Comparison of ENCODE assay signal across 16 cellular contexts in genomic region chr15:59303136-59303535, GRCh38.
A peak's percentile ranks its signal among the peaks of the same experiment; 100 is the strongest.
DNase-seq lines count a peak whose midpoint lies in the region; ATAC-seq, FAIRE-seq and TF ChIP-seq lines count a peak whose summit lies in the region.
"Had no signal": no experiment of that assay in that cellular context is flagged by ENCODE, and none has a peak within 500 bp of the region (broad histone marks: within the 10 kb centered on the region; RNA-seq: fewer than 3 reads in every experiment).

No MANE protein-coding gene starts in this region.

- intact Hi-C loops in Panc1 (cut with micrococcal nuclease; ENCODE audit: unreplicated experiment), result no loop called here

- in situ Hi-C loops in Panc1 (cut with HindIII; ENCODE audit: low pct_unique_long_range_greater_than_20kb, low sequenced_read_pairs), result no loop called here

- TF ChIP-seq RAD21 in A549 (conservative IDR thresholded peaks at IDR 0.05 in 1 of 2, IDR thresholded peaks at IDR 0.05 in 1 of 2), result no peak

- no peak overlapping the region for H3K4me3 Mint-ChIP-seq in endodermal cell
- H3K4me3 Mint-ChIP-seq: CD14-positive monocyte had no signal

- H3K9me3 Mint-ChIP-seq in endodermal cell, result no peaks in the 10 kb centered on the region

- BruUV-seq in Panc1 (replicated peaks; lab: Mats Ljungman, UMichigan), result no TSS peak

- H3K27ac Mint-ChIP-seq in endodermal cell, result no peak overlapping the region

- no peak for FAIRE-seq in A549 (lab: Jason Lieb, UNC)
- FAIRE-seq: H1 had no signal

- WGBS in A549 (ENCODE audit: missing lambda C conversion rate), result 90% methylated on average over 8 of the region's 8 CpGs
- WGBS in endodermal cell (ENCODE audit: insufficient coverage in 1 of 2, insufficient read length in 1 of 2), 2 experiments, result 75 to 88% methylated on average over 5 to 8 of the region's 8 CpGs

- peaks cover 6% of the 10 kb centered on the region for H3K4me1 Mint-ChIP-seq in endodermal cell

- H3K27ac ChIP-seq in A549 (peak overlapping the region; percentile 93 to 95), Panc1 (ENCODE audit: low read length) (peak overlapping the region; percentile 74), endodermal cell (ENCODE audit: low read depth, low read length) (no peak overlapping the region)

- ATAC-seq in A549, result no peak
- ATAC-seq in GM18505 (IDR thresholded peaks at IDR 0.05; ENCODE audit: unreplicated experiment), result no peak
- no peak for ATAC-seq in Panc1
- ATAC-seq in GM21528 (IDR thresholded peaks at IDR 0.05; ENCODE audit: low FRiP score, unreplicated experiment), result no peak
- no peak for ATAC-seq in GM18868 (IDR thresholded peaks at IDR 0.05; ENCODE audit: unreplicated experiment)

- POLR2A ChIA-PET in A549 (lab: Yijun Ruan, JAX), result interaction anchor here (0.6 to 1.1 kb wide), 2 partner anchors 20 to 69 kb away, joined by 3 to 4 read pairs; partner anchors contain the start of gene MYO1E
- POLR2A ChIA-PET in Panc1 (lab: Charles Lee), result no interaction called here

- no peak for TF ChIP-seq EP300 in A549 (IDR thresholded peaks at IDR 0.05)

- CTCF ChIA-PET in A549 (lab: Yijun Ruan, JAX) (interaction anchor here (1.2 to 2.8 kb wide), 3 partner anchors 10 to 56 kb away, joined by 3 to 14 read pairs (median 5); no protein-coding TSS in a partner anchor), Panc1 (lab: Charles Lee) (no interaction called here)

- no peak overlapping the region for H3K9ac ChIP-seq in endodermal cell (ENCODE audit: extremely low read depth, low read length, poor library complexity, severe bottlenecking)

- H3K4me1 ChIP-seq in A549 (peaks cover 95% of the 10 kb centered on the region), Panc1 (ENCODE audit: control insufficient read depth, insufficient read depth, low read length) (peaks cover 83% of the 10 kb centered on the region), endodermal cell (ENCODE audit: control insufficient read depth, insufficient read depth, low read length) (no peaks in the 10 kb centered on the region), BE2C (no peaks in the 10 kb centered on the region)

- no peaks in the 10 kb centered on the region for H3K9me3 ChIP-seq in A549
- H3K9me3 ChIP-seq in Panc1 (ENCODE audit: control insufficient read depth, insufficient read depth, low read depth, low read length), result no peaks in the 10 kb centered on the region
- H3K9me3 ChIP-seq in endodermal cell (ENCODE audit: control insufficient read depth, low read length), result no peaks in the 10 kb centered on the region
- no peaks in the 10 kb centered on the region for H3K9me3 ChIP-seq in BE2C

- H3K27me3 Mint-ChIP-seq in endodermal cell (ENCODE audit: insufficient read depth), result no peaks in the 10 kb centered on the region

- H3K36me3 ChIP-seq in Panc1 (ENCODE audit: control insufficient read depth, insufficient read depth, low read length) (no peaks in the 10 kb centered on the region), endodermal cell (ENCODE audit: control insufficient read depth, insufficient read depth, low read length) (no peaks in the 10 kb centered on the region), BE2C (no peaks in the 10 kb centered on the region)

- DNase-seq in A549 (ENCODE audit: low read depth in 1 of 2, low spot score in 1 of 2) (no peak), Panc1 (ENCODE audit: low read depth, low spot score) (no peak), endodermal cell (peak; percentile 24), BE2C (no peak), kidney glomerular epithelial cell (lab: John Stamatoyannopoulos, UW) (no peak)
- DNase-seq: DMS153, NCI-H1092 treated with DMSO at 0.1 percent for 48 hours, NCI-H1694 treated with DMSO at 0.1 percent for 48 hours, NCI-H345, NCI-H526, OCI-M1 had no signal

- peak overlapping the region; percentile 83 for H3K4me2 ChIP-seq in A549

- TF ChIP-seq POLR2A in A549 (IDR thresholded peaks at IDR 0.05; ENCODE audit: low read length) (no peak), GM18505 (IDR thresholded peaks at IDR 0.05; ENCODE audit: borderline replicate concordance, extremely low read depth, insufficient read depth, insufficient read length) (peak; percentile 4)

- H3K4me3 ChIP-seq in A549 (no peak overlapping the region), Panc1 (ENCODE audit: low read depth in 2 of 2, low read length in 2 of 2) (no peak overlapping the region), endodermal cell (ENCODE audit: low read length) (no peak overlapping the region), BE2C (ENCODE audit: low read depth, low read length) (no peak overlapping the region)

- H3K27me3 ChIP-seq in Panc1 (ENCODE audit: control insufficient read depth, insufficient read depth, low read length) (no peaks in the 10 kb centered on the region), endodermal cell (ENCODE audit: control insufficient read depth, insufficient read depth, low read length, poor library complexity, severe bottlenecking) (no peaks in the 10 kb centered on the region), BE2C (peaks cover 5% of the 10 kb centered on the region; the same call in 1 of the 2 replicates)

- TF ChIP-seq CTCF in A549 (IDR thresholded peaks at IDR 0.05) (no peak), Panc1 (IDR thresholded peaks at IDR 0.05) (no peak), endodermal cell (conservative IDR thresholded peaks at IDR 0.05) (no peak), BE2C (IDR thresholded peaks at IDR 0.05; ENCODE audit: low read depth, low read length) (no peak)

- no peaks in the 10 kb centered on the region for H3K36me3 Mint-ChIP-seq in endodermal cell (ENCODE audit: low read depth)

TF ChIP-seq in A549, 52 proteins besides CTCF, POLR2A, EP300 and RAD21:
- no peak for TF ChIP-seq SREBF2 (IDR thresholded peaks at IDR 0.05)
